In the genomic region with DNA sequence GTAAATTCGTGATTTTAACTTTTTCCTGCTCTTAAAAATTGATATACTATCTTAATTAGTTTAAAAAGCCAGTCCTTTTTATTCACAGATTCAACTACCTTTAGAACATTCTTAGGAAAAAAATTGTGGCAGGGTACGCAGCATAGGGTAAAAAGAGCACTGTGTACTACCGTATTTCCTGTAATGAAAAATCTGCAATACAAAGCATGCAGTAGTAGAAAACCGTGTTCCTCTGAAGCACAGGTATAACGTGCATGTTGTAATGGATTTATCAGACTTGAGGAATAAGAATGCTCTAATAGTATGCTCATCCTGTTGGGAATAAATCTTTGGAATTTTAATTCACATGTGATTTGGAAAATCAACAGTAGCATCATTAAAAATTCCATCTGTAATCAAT, we compare ENCODE assay signal across 8 cellular contexts.
"Had no signal": no experiment of that assay in that cellular context is flagged by ENCODE, and none has a peak within 500 bp of the region (broad histone marks: within the 10 kb centered on the region; RNA-seq: fewer than 3 reads in every experiment).

No MANE protein-coding gene starts in this region.

- ATAC-seq: GM12878 had no signal

- DNase-seq: GDM1, GF-D8 had no signal

- FAIRE-seq: G401.6, GM12878, GM12891, GM12892, GM18507, GM19239 had no signal

- H3K4me3 ChIP-seq: GM12878 had no signal
